Comparison of ENCODE assay signal across 1 cellular context in the genomic region with DNA sequence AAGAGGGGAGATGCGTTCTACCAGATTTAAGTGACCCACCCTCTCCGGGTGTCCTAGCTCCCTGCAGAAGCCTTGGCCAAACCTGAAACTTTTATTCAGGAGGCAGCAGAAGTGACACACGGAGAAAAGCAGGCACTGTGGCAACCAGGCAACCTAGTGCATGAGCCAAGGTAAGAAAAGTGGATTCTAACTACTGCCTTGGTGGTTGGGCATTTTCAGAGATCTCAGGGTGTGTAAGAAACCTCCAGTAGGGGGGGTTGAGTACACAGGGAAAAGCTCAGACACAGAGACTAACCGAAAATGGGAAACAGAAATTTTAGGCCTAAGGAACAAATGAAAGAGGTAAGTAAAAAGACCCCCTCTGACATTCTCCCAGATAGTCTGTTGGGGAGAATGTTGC.
A peak's percentile ranks its signal among the peaks of the same experiment; 100 is the strongest.
TF ChIP-seq lines count a peak whose summit lies in the region.

No MANE protein-coding gene starts in this region.

TF ChIP-seq in HepG2, 621 proteins besides CTCF, POLR2A, EP300 and RAD21 (continued from another document):
- TF ChIP-seq, protein P1, sequence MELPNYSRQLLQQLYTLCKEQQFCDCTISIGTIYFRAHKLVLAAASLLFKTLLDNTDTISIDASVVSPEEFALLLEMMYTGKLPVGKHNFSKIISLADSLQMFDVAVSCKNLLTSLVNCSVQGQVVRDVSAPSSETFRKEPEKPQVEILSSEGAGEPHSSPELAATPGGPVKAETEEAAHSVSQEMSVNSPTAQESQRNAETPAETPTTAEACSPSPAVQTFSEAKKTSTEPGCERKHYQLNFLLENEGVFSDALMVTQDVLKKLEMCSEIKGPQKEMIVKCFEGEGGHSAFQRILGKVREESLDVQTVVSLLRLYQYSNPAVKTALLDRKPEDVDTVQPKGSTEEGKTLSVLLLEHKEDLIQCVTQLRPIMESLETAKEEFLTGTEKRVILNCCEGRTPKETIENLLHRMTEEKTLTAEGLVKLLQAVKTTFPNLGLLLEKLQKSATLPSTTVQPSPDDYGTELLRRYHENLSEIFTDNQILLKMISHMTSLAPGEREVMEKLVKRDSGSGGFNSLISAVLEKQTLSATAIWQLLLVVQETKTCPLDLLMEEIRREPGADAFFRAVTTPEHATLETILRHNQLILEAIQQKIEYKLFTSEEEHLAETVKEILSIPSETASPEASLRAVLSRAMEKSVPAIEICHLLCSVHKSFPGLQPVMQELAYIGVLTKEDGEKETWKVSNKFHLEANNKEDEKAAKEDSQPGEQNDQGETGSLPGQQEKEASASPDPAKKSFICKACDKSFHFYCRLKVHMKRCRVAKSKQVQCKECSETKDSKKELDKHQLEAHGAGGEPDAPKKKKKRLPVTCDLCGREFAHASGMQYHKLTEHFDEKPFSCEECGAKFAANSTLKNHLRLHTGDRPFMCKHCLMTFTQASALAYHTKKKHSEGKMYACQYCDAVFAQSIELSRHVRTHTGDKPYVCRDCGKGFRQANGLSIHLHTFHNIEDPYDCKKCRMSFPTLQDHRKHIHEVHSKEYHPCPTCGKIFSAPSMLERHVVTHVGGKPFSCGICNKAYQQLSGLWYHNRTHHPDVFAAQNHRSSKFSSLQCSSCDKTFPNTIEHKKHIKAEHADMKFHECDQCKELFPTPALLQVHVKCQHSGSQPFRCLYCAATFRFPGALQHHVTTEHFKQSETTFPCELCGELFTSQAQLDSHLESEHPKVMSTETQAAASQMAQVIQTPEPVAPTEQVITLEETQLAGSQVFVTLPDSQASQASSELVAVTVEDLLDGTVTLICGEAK (IDR thresholded peaks at IDR 0.05), result no peak
- TF ChIP-seq, protein P1 (CRISPR knock-in tag; IDR thresholded peaks at IDR 0.05), result no peak
- TF ChIP-seq STAG1 (CRISPR knock-in tag; IDR thresholded peaks at IDR 0.05) (peak; percentile 55), HCFC1 (IDR thresholded peaks at IDR 0.05; ENCODE audit: low read depth, low read length) (no peak), EZH2 (conservative IDR thresholded peaks at IDR 0.05; ENCODE audit: low read depth, low read length) (no peak), SP5 (CRISPR knock-in tag; IDR thresholded peaks at IDR 0.05; ENCODE audit: borderline replicate concordance, low read depth) (no peak), ETV5 (CRISPR knock-in tag; IDR thresholded peaks at IDR 0.05; ENCODE audit: borderline replicate concordance) (no peak)
- TF ChIP-seq, protein P2, sequence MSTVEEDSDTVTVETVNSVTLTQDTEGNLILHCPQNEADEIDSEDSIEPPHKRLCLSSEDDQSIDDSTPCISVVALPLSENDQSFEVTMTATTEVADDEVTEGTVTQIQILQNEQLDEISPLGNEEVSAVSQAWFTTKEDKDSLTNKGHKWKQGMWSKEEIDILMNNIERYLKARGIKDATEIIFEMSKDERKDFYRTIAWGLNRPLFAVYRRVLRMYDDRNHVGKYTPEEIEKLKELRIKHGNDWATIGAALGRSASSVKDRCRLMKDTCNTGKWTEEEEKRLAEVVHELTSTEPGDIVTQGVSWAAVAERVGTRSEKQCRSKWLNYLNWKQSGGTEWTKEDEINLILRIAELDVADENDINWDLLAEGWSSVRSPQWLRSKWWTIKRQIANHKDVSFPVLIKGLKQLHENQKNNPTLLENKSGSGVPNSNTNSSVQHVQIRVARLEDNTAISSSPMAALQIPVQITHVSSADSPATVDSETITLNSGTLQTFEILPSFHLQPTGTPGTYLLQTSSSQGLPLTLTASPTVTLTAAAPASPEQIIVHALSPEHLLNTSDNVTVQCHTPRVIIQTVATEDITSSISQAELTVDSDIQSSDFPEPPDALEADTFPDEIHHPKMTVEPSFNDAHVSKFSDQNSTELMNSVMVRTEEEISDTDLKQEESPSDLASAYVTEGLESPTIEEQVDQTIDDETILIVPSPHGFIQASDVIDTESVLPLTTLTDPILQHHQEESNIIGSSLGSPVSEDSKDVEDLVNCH (CRISPR knock-in tag; IDR thresholded peaks at IDR 0.05), result no peak
